In the genomic region with DNA sequence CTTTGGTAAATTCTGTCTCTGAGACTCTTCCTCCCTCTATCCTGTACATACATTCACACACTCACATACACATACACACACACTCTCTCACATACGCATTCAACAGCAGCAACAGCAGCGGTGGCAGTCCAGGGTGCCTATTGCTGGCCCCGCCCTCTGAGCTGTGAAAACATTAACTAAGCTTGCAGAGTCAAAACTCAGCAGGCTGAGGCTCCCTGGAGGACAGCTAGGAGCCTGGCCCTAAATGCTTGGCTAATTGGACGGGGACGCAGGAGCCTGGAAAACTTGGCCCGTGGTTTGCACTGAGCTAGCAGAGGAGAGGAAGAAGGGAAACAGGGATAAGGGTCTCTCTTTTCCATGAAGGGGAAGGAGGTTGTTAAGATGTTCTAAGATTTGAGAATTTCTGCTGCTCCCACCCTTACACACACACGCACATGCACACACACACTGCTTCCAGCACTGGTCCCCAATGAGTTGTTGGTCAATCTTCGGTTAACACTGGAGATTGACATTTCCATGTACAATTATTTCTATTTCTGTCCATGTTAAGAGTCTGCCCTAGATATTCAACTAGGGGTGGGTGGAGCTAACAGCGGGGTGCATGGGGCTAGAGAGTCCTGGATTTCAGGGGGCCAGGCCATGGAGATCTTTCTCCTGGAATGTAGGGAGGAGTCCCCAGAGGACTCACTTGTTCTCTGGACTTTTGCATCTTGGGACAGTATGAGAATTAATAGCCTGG, we compare ENCODE assay signal across 15 cellular contexts.
DNase-seq lines count a peak whose midpoint lies in the region; ATAC-seq and TF ChIP-seq lines count a peak whose summit lies in the region.
"Had no signal": no experiment of that assay in that cellular context is flagged by ENCODE, and none has a peak within 500 bp of the region (broad histone marks: within the 10 kb centered on the region; RNA-seq: fewer than 3 reads in every experiment).

No MANE protein-coding gene starts in this region.

- in situ Hi-C loops in transverse colon (cut with MboI; ENCODE audit: low pct_ligation_motif_present in 1 of 4, low pct_unique_long_range_greater_than_20kb in 1 of 4, low sequenced_read_pairs in 3 of 4), result loop anchor here in 1 of 4 donors (25.0 kb wide), 1 partner anchor 87 kb away; a partner anchor contains a TSS

- no peak overlapping the region for H3K27ac ChIP-seq in liver (ENCODE audit: low read depth in 1 of 2, low read length in 2 of 2)
- peak overlapping the region; percentile 65 to 74 (median 72) for H3K27ac ChIP-seq in transverse colon
- H3K27ac ChIP-seq: cardiac muscle cell had no signal

- TF ChIP-seq RAD21 in liver (IDR thresholded peaks at IDR 0.05), result peak; percentile 54 to 72

- intact Hi-C loops in transverse colon (cut with DNase I; ENCODE audit: low total_unique reads), result no loop called here

- H3K4me1 ChIP-seq in liver (ENCODE audit: control insufficient read depth in 4 of 4, insufficient read depth in 4 of 4, low read length in 3 of 4) (peaks cover 0 to 14% (median 6%) of the 10 kb centered on the region in 4 donors), transverse colon (peaks cover 9 to 60% (median 40%) of the 10 kb centered on the region in 4 donors)

- H3K4me3 ChIP-seq in liver (ENCODE audit: low read depth in 1 of 3, low read length in 3 of 3) (no peak overlapping the region), transverse colon (no peak overlapping the region)
- H3K4me3 ChIP-seq: cardiac muscle cell, MG63 had no signal

- no peak for TF ChIP-seq POLR2A in transverse colon (IDR thresholded peaks at IDR 0.05)

- no peak for ATAC-seq in HG02763 (IDR thresholded peaks at IDR 0.05; ENCODE audit: unreplicated experiment)

- WGBS in liver, result 39% methylated on average over 9 of the region's 9 CpGs
- 53 to 71% methylated on average over 1 to 9 of the region's 9 CpGs for WGBS in transverse colon (ENCODE audit: low coverage in 1 of 2), 2 donors

- H3K27ac Mint-ChIP-seq in chondrocyte (ENCODE audit: unreplicated experiment), result peak overlapping the region; percentile 39
- H3K27ac Mint-ChIP-seq: activated naive CD4-positive, alpha-beta T cell treated with anti-CD3 and anti-CD28 coated beads for 36 hours; memory B cell had no signal

- peaks cover 10% of the 10 kb centered on the region for H3K4me1 Mint-ChIP-seq in chondrocyte (ENCODE audit: low read depth)
- H3K4me1 Mint-ChIP-seq: memory B cell had no signal

- H3K9me3 ChIP-seq in liver (ENCODE audit: control insufficient read depth in 4 of 4, low read length in 3 of 4) (no peaks in the 10 kb centered on the region), transverse colon (no peaks in the 10 kb centered on the region)
- H3K9me3 ChIP-seq: MG63 had no signal

- H3K36me3 Mint-ChIP-seq in chondrocyte (ENCODE audit: low read depth), result peaks cover 4% of the 10 kb centered on the region
- H3K36me3 Mint-ChIP-seq: memory B cell had no signal

- no peaks in the 10 kb centered on the region for H3K27me3 Mint-ChIP-seq in chondrocyte (ENCODE audit: low read depth)

- peak; percentile 11 for TF ChIP-seq CTCF in chondrocyte (IDR thresholded peaks at IDR 0.05)
- no peak for TF ChIP-seq CTCF in liver (IDR thresholded peaks at IDR 0.05; ENCODE audit: low read depth, low read length, missing input control)
- TF ChIP-seq CTCF in transverse colon (IDR thresholded peaks at IDR 0.05), result no peak

- TF ChIP-seq EP300 in transverse colon (IDR thresholded peaks at IDR 0.05; ENCODE audit: low read depth), result no peak

- no peaks in the 10 kb centered on the region for H3K36me3 ChIP-seq in liver (ENCODE audit: control insufficient read depth in 4 of 4, insufficient read depth in 3 of 4, low read depth in 1 of 4, low read length in 3 of 4)
- H3K36me3 ChIP-seq in transverse colon, result no peaks in the 10 kb centered on the region
- H3K36me3 ChIP-seq: cardiac muscle cell, MG63 had no signal

- no peaks in the 10 kb centered on the region for H3K27me3 ChIP-seq in liver (ENCODE audit: control insufficient read depth in 4 of 4, insufficient read depth in 4 of 4, low read length in 3 of 4)
- H3K27me3 ChIP-seq in transverse colon, result no peaks in the 10 kb centered on the region
- H3K27me3 ChIP-seq: cardiac muscle cell, MG63 had no signal

- H3K9ac ChIP-seq in liver (ENCODE audit: low read depth in 1 of 2, low read length in 2 of 2), result no peak overlapping the region

- peak; percentile 5 for DNase-seq in NCI-H748 (lab: John Stamatoyannopoulos, UW; ENCODE audit: unreplicated experiment)
- no peak for DNase-seq in NCI-H748 treated with DMSO at 0.1 percent for 48 hours (lab: John Stamatoyannopoulos, UW)
- no peak for DNase-seq in chondrocyte (ENCODE audit: low spot score)
- peak; percentile 79 for DNase-seq in transverse colon
- no peak for DNase-seq in SKM-1 (lab: John Stamatoyannopoulos, UW; ENCODE audit: unreplicated experiment)
- DNase-seq in activated CD8-positive, alpha-beta memory T cell treated with anti-CD3 and anti-CD28 coated beads for 24 hours, result no peak
- DNase-seq: activated naive CD4-positive, alpha-beta T cell treated with anti-CD3 and anti-CD28 coated beads for 36 hours; DND-41; MG63; NCI-H446 treated with DMSO at 0.1 percent for 48 hours; posterior cingulate gyrus had no signal

- H3K9me3 Mint-ChIP-seq in chondrocyte (ENCODE audit: low read depth), result no peaks in the 10 kb centered on the region
- H3K9me3 Mint-ChIP-seq: activated naive CD4-positive, alpha-beta T cell treated with anti-CD3 and anti-CD28 coated beads for 36 hours; memory B cell had no signal

- no peak overlapping the region for H3K4me3 Mint-ChIP-seq in chondrocyte (ENCODE audit: unreplicated experiment)
- H3K4me3 Mint-ChIP-seq: activated naive CD4-positive, alpha-beta T cell treated with anti-CD3 and anti-CD28 coated beads for 36 hours; memory B cell had no signal

TF ChIP-seq in liver, 16 proteins besides CTCF, POLR2A, EP300 and RAD21:
- TF ChIP-seq SP1 (IDR thresholded peaks at IDR 0.05) (peak; percentile 45), JUND (IDR thresholded peaks at IDR 0.05) (peak in 1 of 2 donors; percentile 19), NR2F2 (IDR thresholded peaks at IDR 0.05) (no peak), HNF4A (conservative IDR thresholded peaks at IDR 0.05) (peak; percentile 48 to 53), RXRA (IDR thresholded peaks at IDR 0.05) (peak; percentile 21 to 24)

Comparison
In these comparisons a context has a peak if more than half of its experiments do, and no peak if none do; other contexts are left out.
1. DNase-seq: peak in NCI-H748 (single experiment) and transverse colon (single experiment); none in NCI-H748 treated with DMSO at 0.1 percent for 48 hours (single experiment), chondrocyte (single experiment), SKM-1 (single experiment) and activated CD8-positive, alpha-beta memory T cell treated with anti-CD3 and anti-CD28 coated beads for 24 hours (single experiment).
2. H3K27ac ChIP-seq: peak in transverse colon (4 of 4); none in liver (0 of 2).